8 cellular contexts compared by ENCODE assay signal in the genomic region with DNA sequence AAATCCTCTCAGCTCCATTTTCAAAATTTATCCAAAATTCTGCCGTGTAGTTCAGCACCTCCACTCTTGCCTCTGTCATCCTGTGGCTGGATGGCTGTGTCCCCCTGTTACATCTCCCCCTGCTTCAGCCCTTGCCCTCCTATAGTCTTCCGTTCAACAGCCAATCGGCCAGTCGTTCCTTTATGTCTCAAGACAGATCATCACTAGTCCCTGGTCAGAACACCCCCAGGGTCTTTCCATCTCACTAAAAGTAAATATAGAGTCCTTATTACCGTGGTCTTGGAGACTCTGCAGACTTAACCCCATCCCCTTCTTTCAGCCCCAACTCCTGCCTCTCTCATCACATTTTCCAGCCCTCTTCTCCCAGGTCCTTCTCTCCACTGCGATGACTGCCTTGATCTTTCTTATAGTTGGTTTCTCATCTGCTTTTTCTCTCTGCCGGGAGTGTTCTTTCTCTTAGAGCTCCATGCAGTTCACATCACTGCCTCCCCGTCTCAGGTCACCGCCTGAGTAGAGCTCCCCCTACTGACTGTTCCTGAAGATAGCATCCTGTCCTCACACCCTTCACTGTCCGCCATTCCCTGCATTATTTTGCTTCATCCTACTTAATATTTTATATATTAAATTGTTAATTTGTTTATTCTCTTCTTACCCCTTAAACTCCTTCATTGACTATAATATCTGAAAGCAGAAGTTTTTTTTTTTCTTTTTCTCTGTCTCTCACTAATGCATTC.
DNase-seq lines count a peak whose midpoint lies in the region; ATAC-seq and TF ChIP-seq lines count a peak whose summit lies in the region.

No MANE protein-coding gene starts in this region.

- H3K36me3 ChIP-seq in NT2/D1 (ENCODE audit: insufficient read depth, insufficient read length, low read length) = no peaks in the 10 kb centered on the region
- no peaks in the 10 kb centered on the region for H3K36me3 ChIP-seq in fibroblast of lung (ENCODE audit: control insufficient read depth, insufficient read depth, low read length)
- H3K36me3 ChIP-seq in thoracic aorta = no peaks in the 10 kb centered on the region

- DNase-seq in ELF-1 (ENCODE audit: low read depth, low spot score) (peak; percentile 78), NT2/D1 (ENCODE audit: low read depth, low spot score) (peak; percentile 38), fibroblast of lung (ENCODE audit: low read depth in 2 of 2) (peak; percentile 13 to 39), thoracic aorta (ENCODE audit: low spot score) (no peak), middle frontal gyrus (ENCODE audit: extremely low spot score, low spot score) (no peak), kidney glomerular epithelial cell (lab: John Stamatoyannopoulos, UW) (no peak)

- H2AFZ ChIP-seq in fibroblast of lung (ENCODE audit: low read length) = peak overlapping the region; percentile 51

- no peaks in the 10 kb centered on the region for H3K27me3 ChIP-seq in NT2/D1 (ENCODE audit: insufficient read depth, insufficient read length)
- no peaks in the 10 kb centered on the region for H3K27me3 ChIP-seq in fibroblast of lung (ENCODE audit: control insufficient read depth, insufficient read depth, low read length)
- no peaks in the 10 kb centered on the region for H3K27me3 ChIP-seq in thoracic aorta (replicated peaks; ENCODE audit: insufficient read depth)

- H3K9me3 ChIP-seq in NT2/D1 (ENCODE audit: insufficient read depth, low read length) (no peaks in the 10 kb centered on the region), fibroblast of lung (ENCODE audit: control insufficient read depth, insufficient read depth, low read depth, low read length) (no peaks in the 10 kb centered on the region), thoracic aorta (no peaks in the 10 kb centered on the region)

- H3K4me1 ChIP-seq in NT2/D1 (ENCODE audit: insufficient read depth, insufficient read length) (no peaks in the 10 kb centered on the region), fibroblast of lung (ENCODE audit: control insufficient read depth, extremely low read depth, insufficient read depth, low read length) (no peaks in the 10 kb centered on the region), thoracic aorta (ENCODE audit: control insufficient read depth in 1 of 2, low read depth in 2 of 2) (no peaks in the 10 kb centered on the region)

- no peak overlapping the region for H3K9ac ChIP-seq in NT2/D1 (ENCODE audit: insufficient read length, low read depth)
- no peak overlapping the region for H3K9ac ChIP-seq in fibroblast of lung (ENCODE audit: insufficient read depth, low read length)

- H3K4me3 ChIP-seq in NT2/D1 (ENCODE audit: insufficient read length, low read depth) = no peak overlapping the region
- H3K4me3 ChIP-seq in fibroblast of lung (replicated peaks in 1 of 4; ENCODE audit: control extremely low read depth in 1 of 4, insufficient read depth in 1 of 4, low read depth in 3 of 4, low read length in 4 of 4) = peak overlapping the region in 1 of 4 experiments; percentile 30
- no peak overlapping the region for H3K4me3 ChIP-seq in thoracic aorta

- H4K20me1 ChIP-seq in fibroblast of lung (ENCODE audit: control insufficient read depth, extremely low read depth, insufficient read depth, low read length) = no peaks in the 10 kb centered on the region

- H3K4me2 ChIP-seq in fibroblast of lung (ENCODE audit: extremely low read depth, insufficient read depth, low read length) = peak overlapping the region; percentile 64

- no peaks in the 10 kb centered on the region for H3K79me2 ChIP-seq in fibroblast of lung (ENCODE audit: control insufficient read depth, insufficient read depth, low read length)

- ATAC-seq in GM19372 (IDR thresholded peaks at IDR 0.05; ENCODE audit: low read depth, unreplicated experiment) = peak; percentile 87
- ATAC-seq in HG03139 (IDR thresholded peaks at IDR 0.05; ENCODE audit: unreplicated experiment) = peak; percentile 90
- ATAC-seq in thoracic aorta (ENCODE audit: insufficient number of reproducible peaks, low FRiP score, low read depth) = no peak

- H3K27ac ChIP-seq in fibroblast of lung (ENCODE audit: insufficient read depth, low read length) (no peak overlapping the region), thoracic aorta (no peak overlapping the region)

- TF ChIP-seq CTCF in fibroblast of lung (conservative IDR thresholded peaks at IDR 0.05 in 1 of 2, IDR thresholded peaks at IDR 0.05 in 1 of 2; ENCODE audit: low read depth in 1 of 2, low read length in 2 of 2) (peak; percentile 45 to 53), thoracic aorta (IDR thresholded peaks at IDR 0.05) (peak; percentile 31)

Comparison
In these comparisons a context has a peak if more than half of its experiments do, and no peak if none do; other contexts are left out.
1. DNase-seq: peak in ELF-1 (single experiment), NT2/D1 (single experiment) and fibroblast of lung (2 of 2); none in thoracic aorta (single experiment), middle frontal gyrus (single experiment) and kidney glomerular epithelial cell (single experiment).